ENCODE assay signal across 16 cellular contexts in the genomic region with DNA sequence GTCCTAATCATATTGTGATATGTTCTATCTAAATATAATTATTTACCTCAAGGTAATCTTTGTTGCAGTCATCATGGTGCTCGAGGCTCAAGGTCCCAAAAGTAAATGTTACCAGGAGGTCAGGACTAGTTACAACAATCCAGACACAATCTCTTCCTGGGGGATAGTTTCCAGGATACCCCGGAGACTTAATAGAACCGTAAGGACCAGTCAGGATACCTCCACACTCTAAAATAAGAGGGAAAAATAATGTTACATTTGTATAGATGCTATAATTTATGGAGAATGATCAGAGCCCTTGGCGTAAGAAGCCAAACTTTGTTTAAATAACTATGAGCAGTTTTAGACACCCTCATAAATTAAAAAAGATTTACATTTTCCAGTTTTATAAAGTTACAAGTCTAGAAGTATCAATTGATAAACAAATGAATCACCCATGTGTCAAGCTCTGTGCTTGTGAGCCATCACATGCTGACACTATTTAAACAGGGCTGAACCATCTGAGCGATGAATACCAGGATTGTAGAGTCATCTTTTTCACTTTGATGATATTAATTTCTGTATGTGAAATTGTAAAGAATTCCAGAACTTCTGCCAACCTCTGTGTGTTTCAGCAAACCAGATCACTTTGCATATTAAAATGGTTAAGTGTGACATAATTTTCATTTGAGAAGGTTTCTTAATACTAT. TPM values are rescaled to one million over a fixed set of nuclear protein-coding genes. Genes with fewer than 3 reads are reported as not detected.
DNase-seq lines count a peak whose midpoint lies in the region; ATAC-seq, FAIRE-seq and TF ChIP-seq lines count a peak whose summit lies in the region.
"Had no signal": no experiment of that assay in that cellular context is flagged by ENCODE, and none has a peak within 500 bp of the region (broad histone marks: within the 10 kb centered on the region; RNA-seq: fewer than 3 reads in every experiment).

No MANE protein-coding gene starts in this region.

- H3K27ac ChIP-seq in RWPE2 (ENCODE audit: poor library complexity, severe bottlenecking), result no peak overlapping the region
- no peak overlapping the region for H3K27ac ChIP-seq in fibroblast of lung (ENCODE audit: insufficient read depth, low read length)
- no peak overlapping the region for H3K27ac ChIP-seq in vagina
- H3K27ac ChIP-seq: dorsolateral prefrontal cortex, neutrophil had no signal

- H3K36me3 ChIP-seq in RWPE2 (ENCODE audit: low read depth) (no peaks in the 10 kb centered on the region), fibroblast of lung (ENCODE audit: control insufficient read depth, insufficient read depth, low read length) (no peaks in the 10 kb centered on the region), skeletal muscle satellite cell (ENCODE audit: insufficient read depth, low read length) (no peaks in the 10 kb centered on the region), vagina (no peaks in the 10 kb centered on the region)
- H3K36me3 ChIP-seq: neutrophil had no signal

- H3K4me2 ChIP-seq in fibroblast of lung (ENCODE audit: extremely low read depth, insufficient read depth, low read length) (no peak overlapping the region), skeletal muscle satellite cell (ENCODE audit: low read length) (peak overlapping the region; percentile 1)

- no peaks in the 10 kb centered on the region for H4K20me1 ChIP-seq in fibroblast of lung (ENCODE audit: control insufficient read depth, extremely low read depth, insufficient read depth, low read length)

- H3K9me3 ChIP-seq in RWPE2 (ENCODE audit: severe bottlenecking) (no peaks in the 10 kb centered on the region), fibroblast of lung (ENCODE audit: control insufficient read depth, insufficient read depth, low read depth, low read length) (no peaks in the 10 kb centered on the region), skeletal muscle satellite cell (replicated peaks; ENCODE audit: low read length) (no peaks in the 10 kb centered on the region), vagina (no peaks in the 10 kb centered on the region)
- H3K9me3 ChIP-seq: neutrophil had no signal

- no peak for TF ChIP-seq CTCF in RWPE2 (IDR thresholded peaks at IDR 0.05; ENCODE audit: poor library complexity, severe bottlenecking)
- no peak for TF ChIP-seq CTCF in fibroblast of lung (conservative IDR thresholded peaks at IDR 0.05 in 1 of 2, IDR thresholded peaks at IDR 0.05 in 1 of 2; ENCODE audit: low read depth in 1 of 2, low read length in 2 of 2)
- no peak for TF ChIP-seq CTCF in vagina (IDR thresholded peaks at IDR 0.05)

- no peak overlapping the region for H3K9ac ChIP-seq in fibroblast of lung (ENCODE audit: insufficient read depth, low read length)
- H3K9ac ChIP-seq in skeletal muscle satellite cell (ENCODE audit: low read depth, low read length), result no peak overlapping the region

- H3K4me3 ChIP-seq in RWPE2 (ENCODE audit: severe bottlenecking), result no peak overlapping the region
- H3K4me3 ChIP-seq in fibroblast of lung (replicated peaks in 1 of 4; ENCODE audit: control extremely low read depth in 1 of 4, insufficient read depth in 1 of 4, low read depth in 3 of 4, low read length in 4 of 4), result no peak overlapping the region
- H3K4me3 ChIP-seq in skeletal muscle satellite cell (ENCODE audit: low read length), result no peak overlapping the region
- H3K4me3 ChIP-seq in vagina, result no peak overlapping the region
- H3K4me3 ChIP-seq: dorsolateral prefrontal cortex had no signal

- ATAC-seq in RWPE2 (ENCODE audit: low read depth) (peak; percentile 95), GM19351 (IDR thresholded peaks at IDR 0.05; ENCODE audit: unreplicated experiment) (no peak), GM18870 (IDR thresholded peaks at IDR 0.05; ENCODE audit: unreplicated experiment) (no peak)
- ATAC-seq: activated CD8-positive, alpha-beta T cell treated with anti-CD3 and anti-CD28 coated beads for 36 hours; activated T-helper 17 cell treated with anti-CD3 and anti-CD28 coated beads, Interleukin-2, amount 50 U/mL, for 72 hours; stimulated activated effector memory CD8-positive, alpha-beta T cell treated with anti-CD3 and anti-CD28 coated beads, Interleukin-12 subunit alpha, Interleukin-12 subunit beta, amount 100 ng/mL, for 72 hours had no signal

- peaks cover 14% of the 10 kb centered on the region for H3K4me1 ChIP-seq in RWPE2 (ENCODE audit: insufficient read depth, poor library complexity, severe bottlenecking)
- H3K4me1 ChIP-seq in fibroblast of lung (ENCODE audit: control insufficient read depth, extremely low read depth, insufficient read depth, low read length), result peaks cover 3% of the 10 kb centered on the region
- H3K4me1 ChIP-seq in skeletal muscle satellite cell (ENCODE audit: control insufficient read depth, insufficient read depth, low read length), result peaks cover 31% of the 10 kb centered on the region
- H3K4me1 ChIP-seq in vagina, result peaks cover 10% of the 10 kb centered on the region

- no peaks in the 10 kb centered on the region for H3K79me2 ChIP-seq in fibroblast of lung (ENCODE audit: control insufficient read depth, insufficient read depth, low read length)

- intact Hi-C loops in vagina (cut with DNase I), result no loop called here

- no peak for DNase-seq in H54 (ENCODE audit: insufficient read length, low spot score)
- DNase-seq in RWPE2 (ENCODE audit: low spot score), result no peak
- peak; percentile 75 to 81 for DNase-seq in fibroblast of lung (ENCODE audit: low read depth in 2 of 2)
- no peak for DNase-seq in vagina (ENCODE audit: extremely low spot score in 2 of 2)
- DNase-seq: activated CD8-positive, alpha-beta T cell treated with anti-CD3 and anti-CD28 coated beads for 36 hours; aorta; DND-41; dorsolateral prefrontal cortex had no signal

- no peaks in the 10 kb centered on the region for H3K27me3 ChIP-seq in RWPE2 (ENCODE audit: insufficient read depth, poor library complexity, severe bottlenecking)
- no peaks in the 10 kb centered on the region for H3K27me3 ChIP-seq in fibroblast of lung (ENCODE audit: control insufficient read depth, insufficient read depth, low read length)
- H3K27me3 ChIP-seq in skeletal muscle satellite cell (ENCODE audit: control insufficient read depth, insufficient read depth, low read length), result no peaks in the 10 kb centered on the region
- H3K27me3 ChIP-seq in vagina, result no peaks in the 10 kb centered on the region
- H3K27me3 ChIP-seq: dorsolateral prefrontal cortex, neutrophil had no signal

- TF ChIP-seq POLR2A in H54 (IDR thresholded peaks at IDR 0.05; ENCODE audit: low read depth, low read length), result no peak
- TF ChIP-seq POLR2A in vagina (IDR thresholded peaks at IDR 0.05), result no peak

- H2AFZ ChIP-seq in fibroblast of lung (ENCODE audit: low read length), result no peak overlapping the region

- peak; percentile 48 for FAIRE-seq in H54 (lab: Jason Lieb, UNC)
- FAIRE-seq: frontal cortex had no signal

RNA-seq across cellular contexts. Expression of a gene that starts 41.3 kb away (rescaled TPM):
- total RNA-seq in fibroblast of lung, result 0.51 and 1.3 TPM in 2 replicates
- 1.1 and 1.5 TPM in 2 replicates for polyA plus RNA-seq in fibroblast of lung
- polyA plus RNA-seq in fibroblast of lung (2012), result 0.41 and 0.45 TPM in 2 replicates
- polyA minus RNA-seq in fibroblast of lung (ENCODE audit: low replicate concordance), result 0.30 TPM in 1 of 2 replicates, not detected in the other
- 0.76 and 1.5 TPM in 2 replicates for total RNA-seq in skeletal muscle satellite cell (2012; rRNA removed)
- 4.4 TPM for total RNA-seq in vagina
- polyA plus RNA-seq: IgD-negative memory B cell had no signal

Comparison
In these comparisons a context has a peak if more than half of its experiments do, and no peak if none do; other contexts are left out.
1. DNase-seq: peak in fibroblast of lung (2 of 2); none in H54 (single experiment), RWPE2 (single experiment) and vagina (0 of 2).